In the genomic region with DNA sequence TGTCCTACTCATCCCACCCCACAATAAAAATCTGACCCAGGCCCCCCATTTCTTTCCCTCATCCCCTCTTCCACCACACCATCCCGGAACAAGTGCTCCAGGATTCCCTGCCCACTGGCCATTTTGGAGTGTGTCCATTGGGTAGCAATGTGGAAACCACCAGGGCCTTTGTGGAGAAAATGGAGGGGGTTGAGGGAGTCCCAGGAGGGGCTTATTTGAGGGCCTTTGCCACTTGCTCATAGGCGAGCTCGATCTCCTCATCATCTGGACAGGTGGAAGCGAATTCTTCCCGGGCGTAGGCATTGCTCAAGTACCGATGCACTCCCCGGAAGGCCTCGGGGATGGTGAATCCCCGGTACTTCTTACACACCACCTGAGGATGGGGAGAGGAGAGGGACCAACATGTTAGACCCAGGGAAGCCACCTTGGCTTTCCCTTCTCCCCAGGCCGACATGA, we compare ENCODE assay signal across 9 cellular contexts. TPM values are rescaled to one million over a fixed set of nuclear protein-coding genes. Genes with fewer than 3 reads are reported as not detected.
DNase-seq lines count a peak whose midpoint lies in the region; ATAC-seq and TF ChIP-seq lines count a peak whose summit lies in the region.
"Had no signal": no experiment of that assay in that cellular context is flagged by ENCODE, and none has a peak within 500 bp of the region (broad histone marks: within the 10 kb centered on the region; RNA-seq: fewer than 3 reads in every experiment).

No MANE protein-coding gene starts in this region.

- 89 to 96% (median 92%) methylated on average over 11 of the region's 11 CpGs for WGBS in heart left ventricle, 4 donors

- no peaks in the 10 kb centered on the region for H3K27me3 ChIP-seq in heart left ventricle
- H3K27me3 ChIP-seq in breast epithelium = no peaks in the 10 kb centered on the region
- H3K27me3 ChIP-seq in muscle layer of colon (ENCODE audit: control insufficient read depth in 1 of 2, insufficient read depth in 2 of 2, low read length in 2 of 2) = no peaks in the 10 kb centered on the region
- H3K27me3 ChIP-seq in uterus = no peaks in the 10 kb centered on the region

- no peak for TF ChIP-seq POLR2A in heart left ventricle (IDR thresholded peaks at IDR 0.05)
- TF ChIP-seq POLR2A in breast epithelium (IDR thresholded peaks at IDR 0.05) = no peak
- TF ChIP-seq POLR2A in uterus (IDR thresholded peaks at IDR 0.05) = no peak

- intact Hi-C loops in heart left ventricle (cut with DNase I) = loop anchor here in 6 of 10 donors (2.0 to 10.0 kb wide), 7 partner anchors 37 to 104 kb away; partner anchors contain the start of genes HSPA1B (in 1 of the 6) and VARS1 (in 1 of the 6)
- intact Hi-C loops in left ventricle myocardium superior (cut with micrococcal nuclease) = no loop called here
- intact Hi-C loops in breast epithelium (cut with DNase I; ENCODE audit: low total_unique reads) = no loop called here
- intact Hi-C loops in uterus (cut with DNase I; ENCODE audit: low total_unique reads) = loop anchor here (10.0 kb wide), 1 partner anchor 64 kb away; the partner anchor contains the start of gene VARS1

- ATAC-seq in heart left ventricle (no peak), left ventricle myocardium superior (no peak)

- H3K4me1 ChIP-seq in heart left ventricle (peaks cover 5 to 85% (median 36%) of the 10 kb centered on the region in 12 donors), breast epithelium (peaks cover 9 to 11% of the 10 kb centered on the region in 2 donors), muscle layer of colon (ENCODE audit: insufficient read depth, low read length) (peaks cover 36% of the 10 kb centered on the region), uterus (peaks cover 6 to 21% of the 10 kb centered on the region in 2 donors)

- TF ChIP-seq CTCF in heart left ventricle (IDR thresholded peaks at IDR 0.05) (no peak), breast epithelium (IDR thresholded peaks at IDR 0.05) (no peak), uterus (IDR thresholded peaks at IDR 0.05) (no peak)

- H3K4me3 ChIP-seq in heart left ventricle (peak overlapping the region in 10 of 12 donors; percentile 66 to 95 (median 78)), breast epithelium (peak overlapping the region in 2 of 3 donors; percentile 82 to 92), muscle layer of colon (ENCODE audit: low read depth in 1 of 2, low read length in 2 of 2) (no peak overlapping the region), uterus (peak overlapping the region in 1 of 2 donors; percentile 97)

- DNase-seq in heart left ventricle = no peak
- DNase-seq in left ventricle myocardium superior = no peak
- no peak for DNase-seq in breast epithelium (ENCODE audit: low spot score in 2 of 2)
- DNase-seq in uterus = no peak
- DNase-seq in NCI-H2029 treated with DMSO at 0.1 percent for 48 hours (lab: John Stamatoyannopoulos, UW) = no peak
- no peak for DNase-seq in RKO (ENCODE audit: low spot score)
- no peak for DNase-seq in NCI-H1417 treated with DMSO at 0.1 percent for 48 hours (lab: John Stamatoyannopoulos, UW)

- H3K9me3 ChIP-seq in heart left ventricle (no peaks in the 10 kb centered on the region), breast epithelium (no peaks in the 10 kb centered on the region), muscle layer of colon (ENCODE audit: low read length) (no peaks in the 10 kb centered on the region), uterus (no peaks in the 10 kb centered on the region)

- H3K27ac ChIP-seq in heart left ventricle = peak overlapping the region in 11 of 12 donors; percentile 90 to 99 (median 97)
- peak overlapping the region; percentile 97 to 98 for H3K27ac ChIP-seq in breast epithelium
- H3K27ac ChIP-seq in muscle layer of colon (ENCODE audit: low read depth, low read length) = peak overlapping the region; percentile 89
- H3K27ac ChIP-seq in uterus = peak overlapping the region; percentile 93 to 100

- H3K9ac ChIP-seq in muscle layer of colon (ENCODE audit: low read length) = peak overlapping the region; percentile 54

- H3K36me3 ChIP-seq in heart left ventricle = peaks cover 3 to 74% (median 61%) of the 10 kb centered on the region in 9 donors
- peaks cover 6% of the 10 kb centered on the region for H3K36me3 ChIP-seq in breast epithelium
- peaks cover 51% of the 10 kb centered on the region for H3K36me3 ChIP-seq in muscle layer of colon (ENCODE audit: insufficient read depth, low read length)
- H3K36me3 ChIP-seq in uterus = no peaks in the 10 kb centered on the region

RNA-seq across cellular contexts. Expression of gene DDAH2, which starts 1.6 kb away (rescaled TPM):
- total RNA-seq in heart left ventricle = 10 to 100 TPM; 42.3 to 69.7 (median 53.2) TPM
- 10 to 100 TPM; 62.1 to 80.5 TPM for polyA plus RNA-seq in heart left ventricle
- total RNA-seq in left ventricle myocardium superior = 27.6 TPM
- 100 to 1,000 TPM in 2 of 3 donors, 10 to 100 TPM in 1; 100.0 to 212 (median 115) TPM for total RNA-seq in breast epithelium
- 100 to 1,000 TPM in 3 of 4 donors, 10 to 100 TPM in 1; 97.6 to 240 (median 158) TPM for total RNA-seq in uterus

RNA-seq across cellular contexts. Expression of gene CLIC1, which starts 5.7 kb away (rescaled TPM):
- 100 to 1,000 TPM in 6 of 9 donors, 10 to 100 TPM in 3; 72.5 to 310 (median 124) TPM for total RNA-seq in heart left ventricle
- 100 to 1,000 TPM in 1 of 2 donors, 10 to 100 TPM in 1; 68.0 to 392 TPM for polyA plus RNA-seq in heart left ventricle
- 77.4 TPM for total RNA-seq in left ventricle myocardium superior
- 100 to 1,000 TPM; 266 to 325 (median 318) TPM for total RNA-seq in breast epithelium
- total RNA-seq in uterus = 100 to 1,000 TPM; 173 to 328 (median 216) TPM

RNA-seq across cellular contexts. Expression of gene MPIG6B, which starts 7.5 kb away (rescaled TPM):
- total RNA-seq in heart left ventricle (under 1 TPM in 7 of 9 donors, not detected in 2; 0.19 to 1.00 (median 0.42) TPM), left ventricle myocardium superior (0.52 TPM), breast epithelium (under 1 TPM in 1 of 3 donors, not detected in 2; 0.16 TPM), uterus (under 1 TPM in 1 of 4 donors, not detected in 3; 0.49 TPM)
- polyA plus RNA-seq in heart left ventricle = under 1 TPM; 0.17 to 0.23 TPM
- total RNA-seq: bronchial epithelial cell had no signal

RNA-seq across cellular contexts. Expression of gene LY6G6C, which starts 9.1 kb away (rescaled TPM):
- total RNA-seq in heart left ventricle (under 1 TPM in 1 of 9 donors, not detected in 8; 0.27 TPM), left ventricle myocardium superior (not detected), breast epithelium (not detected), uterus (1 to 10 TPM in 1 of 4 donors, not detected in 3; 1.4 TPM)
- not detected for polyA plus RNA-seq in heart left ventricle
- total RNA-seq: bronchial epithelial cell had no signal

RNA-seq across cellular contexts. Expression of gene MSH5, which starts 9.1 kb away (rescaled TPM):
- total RNA-seq in heart left ventricle (1 to 10 TPM in 7 of 9 donors, under 1 TPM in 2; 0.44 to 8.4 (median 1.9) TPM), left ventricle myocardium superior (1.3 TPM), breast epithelium (10 to 100 TPM in 1 of 3 donors, 1 to 10 TPM in 2; 7.9 to 13.4 (median 8.0) TPM), uterus (10 to 100 TPM in 3 of 4 donors, not detected in 1; 16.7 to 41.5 (median 22.1) TPM)
- polyA plus RNA-seq in heart left ventricle = 1 to 10 TPM; 1.0 to 2.3 TPM

Comparison
In these comparisons a context has a peak if more than half of its experiments do, and no peak if none do; other contexts are left out.
1. intact Hi-C loops: an anchor here in heart left ventricle (2.0 to 10.0 kb wide) and uterus (10.0 kb wide); none called in left ventricle myocardium superior and breast epithelium.
2. H3K4me3 ChIP-seq: peak in heart left ventricle (10 of 12) and breast epithelium (2 of 3); none in muscle layer of colon (0 of 2).
3. Peak in every context shown above with its lines, with median percentiles within 50 percentile points of each other: H3K27ac ChIP-seq.